1 cellular context compared by ENCODE assay signal in genomic region chr3:150666167-150666566, GRCh38.
TF ChIP-seq lines count a peak whose summit lies in the region.

No MANE protein-coding gene starts in this region.

TF ChIP-seq in H1, 55 proteins besides CTCF, POLR2A, EP300 and RAD21:
- TF ChIP-seq SIRT6 (IDR thresholded peaks at IDR 0.05; ENCODE audit: low read length) (no peak), NRF1 (IDR thresholded peaks at IDR 0.05; ENCODE audit: low read depth, low read length) (no peak), KDM5A (IDR thresholded peaks at IDR 0.05; ENCODE audit: low read length) (no peak), SP1 (IDR thresholded peaks at IDR 0.05; ENCODE audit: low read depth, low read length) (no peak), GABPA (IDR thresholded peaks at IDR 0.05; ENCODE audit: borderline replicate concordance, insufficient read depth, low read length) (no peak), E2F6 (IDR thresholded peaks at IDR 0.05) (no peak), TCF12 (IDR thresholded peaks at IDR 0.05; ENCODE audit: low read depth, low read length) (no peak)
